In the genomic region with DNA sequence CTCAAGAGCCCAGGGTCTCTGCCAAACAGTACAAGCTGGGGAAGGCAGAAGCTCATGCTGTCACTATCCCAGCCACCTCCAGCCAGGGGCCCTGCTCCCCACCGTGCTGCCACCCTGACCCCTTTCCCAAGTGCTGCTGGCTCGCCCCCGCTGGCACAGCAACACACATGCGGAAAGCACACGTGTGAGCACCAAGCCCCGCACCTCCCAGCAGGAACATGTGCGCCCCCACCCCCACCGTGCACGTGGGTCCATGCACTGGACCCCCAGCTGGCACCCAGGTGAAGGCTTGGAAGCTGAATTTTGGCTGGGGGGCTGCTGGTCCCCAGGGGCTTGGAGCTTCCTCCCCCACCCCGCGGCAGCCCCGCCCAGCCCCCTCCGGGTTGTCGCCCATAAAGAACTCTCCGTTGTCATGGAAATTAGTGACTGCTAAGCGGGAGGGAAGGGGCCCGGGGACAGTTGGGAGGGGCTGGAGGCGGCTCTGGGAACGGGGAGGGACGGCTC, we compare ENCODE assay signal across 9 cellular contexts. TPM values are rescaled to one million over a fixed set of nuclear protein-coding genes. Genes with fewer than 3 reads are reported as not detected.
DNase-seq lines count a peak whose midpoint lies in the region; ATAC-seq and TF ChIP-seq lines count a peak whose summit lies in the region.
"Had no signal": no experiment of that assay in that cellular context is flagged by ENCODE, and none has a peak within 500 bp of the region (broad histone marks: within the 10 kb centered on the region; RNA-seq: fewer than 3 reads in every experiment).

No MANE protein-coding gene starts in this region.

- no peaks in the 10 kb centered on the region for H3K9me3 ChIP-seq in OCI-LY7 (ENCODE audit: low read length)
- H3K9me3 ChIP-seq in hepatocyte (ENCODE audit: low read depth), result no peaks in the 10 kb centered on the region

- CTCF ChIA-PET in OCI-LY7 (lab: Charles Lee; ENCODE audit: unreplicated experiment), result no interaction called here

- POLR2A ChIA-PET in OCI-LY7 (lab: Charles Lee), result interaction anchor here (1.2 kb wide), 1 partner anchor 12 kb away, joined by 3 read pairs; no protein-coding TSS in a partner anchor

- H3K36me3 ChIP-seq in OCI-LY7 (ENCODE audit: insufficient read depth, low read length) (no peaks in the 10 kb centered on the region), hepatocyte (replicated peaks; ENCODE audit: insufficient read depth, low read depth) (no peaks in the 10 kb centered on the region)

- H3K4me1 ChIP-seq in OCI-LY7 (ENCODE audit: insufficient read depth, low read length, poor library complexity, severe bottlenecking), result peaks cover 17% of the 10 kb centered on the region
- peaks cover 27% of the 10 kb centered on the region for H3K4me1 ChIP-seq in hepatocyte (ENCODE audit: insufficient read depth)

- TF ChIP-seq CTCF in OCI-LY7 (conservative IDR thresholded peaks at IDR 0.05; ENCODE audit: low read length) (no peak), hepatocyte (IDR thresholded peaks at IDR 0.05; ENCODE audit: poor library complexity) (no peak)

- intact Hi-C loops in OCI-LY7 (cut with micrococcal nuclease; ENCODE audit: unreplicated experiment), result no loop called here

- H4K20me1 ChIP-seq in OCI-LY7 (ENCODE audit: insufficient read depth, low read length) (no peaks in the 10 kb centered on the region), hepatocyte (ENCODE audit: insufficient read depth, poor library complexity, severe bottlenecking) (no peaks in the 10 kb centered on the region)

- H3K4me2 ChIP-seq in OCI-LY7 (ENCODE audit: low read length), result peak overlapping the region; percentile 79
- H3K4me2 ChIP-seq in hepatocyte, result peak overlapping the region; percentile 96

- H2AFZ ChIP-seq in OCI-LY7 (ENCODE audit: low read length) (no peak overlapping the region), hepatocyte (no peak overlapping the region)

- no peaks in the 10 kb centered on the region for H3K79me2 ChIP-seq in OCI-LY7 (ENCODE audit: insufficient read depth, low read depth, low read length)
- no peaks in the 10 kb centered on the region for H3K79me2 ChIP-seq in hepatocyte

- peaks cover 41% of the 10 kb centered on the region for H3K27me3 ChIP-seq in hepatocyte

- no TSS peak for BruUV-seq in OCI-LY7 (replicated peaks; lab: Mats Ljungman, UMichigan)

- peak overlapping the region; percentile 37 for H3K4me3 Mint-ChIP-seq in activated T-cell treated with anti-CD3 and anti-CD28 coated beads, Interleukin-2, amount 50 U/mL, for 4 hours

- no peaks in the 10 kb centered on the region for H3K9me2 ChIP-seq in OCI-LY7 (ENCODE audit: insufficient read depth, low read length)
- H3K9me2 ChIP-seq in hepatocyte (replicated peaks; ENCODE audit: insufficient read depth), result no peaks in the 10 kb centered on the region

- peak overlapping the region; percentile 59 for H3K4me3 ChIP-seq in OCI-LY7 (ENCODE audit: low read depth, low read length, poor library complexity, severe bottlenecking)
- H3K4me3 ChIP-seq in hepatocyte, result no peak overlapping the region

- no peaks in the 10 kb centered on the region for H3K36me3 Mint-ChIP-seq in activated T-cell treated with anti-CD3 and anti-CD28 coated beads, Interleukin-2, amount 50 U/mL, for 4 hours (ENCODE audit: insufficient read depth)

- H3K27ac ChIP-seq in OCI-LY7 (ENCODE audit: low read depth, low read length, poor library complexity, severe bottlenecking), result no peak overlapping the region
- H3K27ac ChIP-seq in hepatocyte, result no peak overlapping the region
- peak overlapping the region; percentile 38 for H3K27ac ChIP-seq in temporal lobe (ENCODE audit: low read depth, low read length)

- peak; percentile 9 to 19 for ATAC-seq in activated T-cell treated with anti-CD3 and anti-CD28 coated beads, Interleukin-2, amount 50 U/mL, for 4 hours
- ATAC-seq in GM21786 (IDR thresholded peaks at IDR 0.05; ENCODE audit: unreplicated experiment) (no peak), HG02981 (IDR thresholded peaks at IDR 0.05; ENCODE audit: unreplicated experiment) (no peak)

- 5% methylated on average over 13 of the region's 20 CpGs for WGBS in hepatocyte (ENCODE audit: low lambda C conversion rate, missing lambda C conversion rate)

- H3K4me1 Mint-ChIP-seq in activated T-cell treated with anti-CD3 and anti-CD28 coated beads, Interleukin-2, amount 50 U/mL, for 4 hours (ENCODE audit: low read depth), result peaks cover 6% of the 10 kb centered on the region

- H3K9me3 Mint-ChIP-seq in activated T-cell treated with anti-CD3 and anti-CD28 coated beads, Interleukin-2, amount 50 U/mL, for 4 hours, result no peaks in the 10 kb centered on the region

- no peak for DNase-seq in activated T-cell treated with anti-CD3 and anti-CD28 coated beads, Interleukin-2, amount 50 U/mL, for 4 hours
- no peak for DNase-seq in activated T-cell treated with anti-CD3 and anti-CD28 coated beads, Interleukin-2, amount 50 U/mL, for 48 hours
- DNase-seq in OCI-LY7 (ENCODE audit: low spot score) (no peak), hepatocyte (ENCODE audit: low spot score) (no peak), AG08396 (ENCODE audit: low spot score) (no peak)
- DNase-seq: NK-92 treated with Interleukin-12 subunit alpha and Interleukin-12 subunit beta, amount 100 ng/mL, for 24 hours had no signal

- H3K27me3 Mint-ChIP-seq in activated T-cell treated with anti-CD3 and anti-CD28 coated beads, Interleukin-2, amount 50 U/mL, for 4 hours (ENCODE audit: low read depth), result peaks cover 34% of the 10 kb centered on the region

RNA-seq across cellular contexts. Expression of a gene that starts 0.7 kb away (rescaled TPM):
- total RNA-seq in activated T-cell treated with anti-CD3 and anti-CD28 coated beads, Interleukin-2, amount 50 U/mL, for 4 hours, result 1 to 10 TPM; 1.4 to 3.2 (median 1.7) TPM
- not detected in 2 replicates for total RNA-seq in OCI-LY7 (2014; rRNA removed; shearing (Covaris generic))
- total RNA-seq in OCI-LY7 (2022) (0.37 and 0.63 TPM in 2 replicates), hepatocyte (3.5 and 3.9 TPM in 2 replicates), temporal lobe (189 TPM)
- 2.0 and 2.7 TPM in 2 replicates for polyA plus RNA-seq in hepatocyte

RNA-seq across cellular contexts. Expression of a gene that starts 12.6 kb away (rescaled TPM):
- total RNA-seq in activated T-cell treated with anti-CD3 and anti-CD28 coated beads, Interleukin-2, amount 50 U/mL, for 4 hours, result 10 to 100 TPM; 12.1 to 19.1 (median 12.6) TPM
- total RNA-seq in OCI-LY7 (2014; rRNA removed; shearing (Covaris generic)), result 24.4 and 38.6 TPM in 2 replicates
- total RNA-seq in OCI-LY7 (2022), result 41.8 and 48.9 TPM in 2 replicates
- 2.5 and 4.9 TPM in 2 replicates for total RNA-seq in hepatocyte
- 3.1 and 6.6 TPM in 2 replicates for polyA plus RNA-seq in hepatocyte
- total RNA-seq in temporal lobe, result 1.7 TPM

RNA-seq across cellular contexts. Expression of a gene that starts 34.7 kb away (rescaled TPM):
- under 1 TPM; 0.38 to 0.76 (median 0.57) TPM for total RNA-seq in activated T-cell treated with anti-CD3 and anti-CD28 coated beads, Interleukin-2, amount 50 U/mL, for 4 hours
- 0.05 and 0.82 TPM in 2 replicates for total RNA-seq in OCI-LY7 (2014; rRNA removed; shearing (Covaris generic))
- total RNA-seq in OCI-LY7 (2022) (0.17 and 0.38 TPM in 2 replicates), hepatocyte (7.5 and 8.7 TPM in 2 replicates), temporal lobe (0.49 TPM)
- polyA plus RNA-seq in hepatocyte, result 5.3 and 12.1 TPM in 2 replicates

RNA-seq across cellular contexts. Expression of a gene that starts 55.2 kb away (rescaled TPM):
- 10 to 100 TPM; 27.7 to 28.7 (median 27.8) TPM for total RNA-seq in activated T-cell treated with anti-CD3 and anti-CD28 coated beads, Interleukin-2, amount 50 U/mL, for 4 hours
- 18.1 and 26.3 TPM in 2 replicates for total RNA-seq in OCI-LY7 (2014; rRNA removed; shearing (Covaris generic))
- 14.2 and 14.7 TPM in 2 replicates for total RNA-seq in OCI-LY7 (2022)
- 10.7 and 14.7 TPM in 2 replicates for total RNA-seq in hepatocyte
- 21.6 and 22.2 TPM in 2 replicates for polyA plus RNA-seq in hepatocyte
- 3.0 TPM for total RNA-seq in temporal lobe

Comparison
In these comparisons a context has a peak if more than half of its experiments do, and no peak if none do; other contexts are left out.
1. ATAC-seq: peak in activated T-cell treated with anti-CD3 and anti-CD28 coated beads, Interleukin-2, amount 50 U/mL, for 4 hours (2 of 2); none in GM21786 (single experiment) and HG02981 (single experiment).
2. RNA of a gene that starts 0.7 kb away (total RNA-seq): 189 TPM in temporal lobe (single experiment); 3.5 to 3.9 TPM in hepatocyte, 1.4 to 3.2 TPM in activated T-cell treated with anti-CD3 and anti-CD28 coated beads, Interleukin-2, amount 50 U/mL, for 4 hours and 0.37 to 0.63 TPM in OCI-LY7; every median in the first group is over 10 times any median in the second.